10 cellular contexts compared by ENCODE assay signal in the genomic region with DNA sequence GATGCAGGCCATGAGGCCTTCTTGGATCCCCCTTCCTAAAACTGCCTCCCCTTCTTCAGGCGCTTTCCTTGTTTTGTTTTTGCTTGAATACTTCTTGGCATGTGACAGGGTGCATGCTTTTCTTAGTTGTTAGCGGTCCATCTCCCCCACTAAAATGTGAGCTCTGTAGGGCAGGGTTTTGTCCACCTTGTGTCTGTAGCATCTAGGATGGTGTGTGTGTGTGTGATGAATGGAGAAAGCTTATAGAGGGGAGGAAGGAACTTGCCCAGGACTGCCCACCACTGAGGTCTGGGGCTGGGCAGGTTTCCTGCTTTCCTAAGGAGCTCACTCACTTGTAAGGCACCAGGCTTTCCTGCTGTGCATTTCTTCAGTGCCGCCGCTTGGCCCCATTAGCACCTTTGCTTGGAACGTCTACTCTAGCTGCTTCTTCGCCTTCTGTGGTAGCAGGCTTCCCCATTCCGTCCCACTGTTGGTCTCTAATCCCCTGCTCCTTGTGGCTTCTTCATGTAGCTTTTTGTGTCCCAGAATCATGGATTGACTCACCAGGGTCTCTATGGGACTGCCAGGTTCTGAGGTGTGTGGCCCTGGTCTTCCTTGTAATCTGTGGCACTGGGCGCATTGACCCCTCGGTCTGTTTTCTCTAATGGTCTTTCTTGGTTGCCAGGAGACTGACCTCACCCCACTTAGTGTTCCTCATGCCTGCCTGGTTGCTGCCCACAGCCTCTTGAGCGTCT. TPM values are rescaled to one million over a fixed set of nuclear protein-coding genes. Genes with fewer than 3 reads are reported as not detected.
DNase-seq lines count a peak whose midpoint lies in the region; ATAC-seq, FAIRE-seq and TF ChIP-seq lines count a peak whose summit lies in the region.
"Had no signal": no experiment of that assay in that cellular context is flagged by ENCODE, and none has a peak within 500 bp of the region (broad histone marks: within the 10 kb centered on the region; RNA-seq: fewer than 3 reads in every experiment).

No MANE protein-coding gene starts in this region.

- H3K27ac Mint-ChIP-seq in activated CD8-positive, alpha-beta memory T cell treated with anti-CD3 and anti-CD28 coated beads, Interleukin-2, amount 10 ng/mL, durations not matched to agents 7 days and 5 days: peak overlapping the region; percentile 33

- peaks cover 60% of the 10 kb centered on the region for H3K4me1 Mint-ChIP-seq in activated CD8-positive, alpha-beta memory T cell treated with anti-CD3 and anti-CD28 coated beads, Interleukin-2, amount 10 ng/mL, durations not matched to agents 7 days and 5 days

- H2AFZ ChIP-seq in keratinocyte (ENCODE audit: control insufficient read depth, low read length): no peak overlapping the region

- H3K27me3 ChIP-seq in keratinocyte (ENCODE audit: control insufficient read depth, extremely low read depth, insufficient read depth, low read length) (no peaks in the 10 kb centered on the region), skeletal muscle tissue (ENCODE audit: control insufficient read depth in 3 of 3, insufficient read depth in 3 of 3, low read length in 3 of 3) (no peaks in the 10 kb centered on the region), vagina (no peaks in the 10 kb centered on the region)

- H3K4me1 ChIP-seq in keratinocyte (ENCODE audit: control insufficient read depth, extremely low read depth, insufficient read depth, low read length) (peaks cover 16% of the 10 kb centered on the region), skeletal muscle tissue (ENCODE audit: control insufficient read depth in 3 of 3, insufficient read depth in 3 of 3, low read length in 3 of 3) (peaks cover 40 to 48% (median 46%) of the 10 kb centered on the region in 3 donors), vagina (peaks cover 56% of the 10 kb centered on the region)

- H3K4me2 ChIP-seq in keratinocyte (ENCODE audit: control insufficient read depth, extremely low read depth, insufficient read depth, low read depth, low read length): peak overlapping the region; percentile 6

- no peaks in the 10 kb centered on the region for H3K27me3 Mint-ChIP-seq in activated CD8-positive, alpha-beta memory T cell treated with anti-CD3 and anti-CD28 coated beads, Interleukin-2, amount 10 ng/mL, durations not matched to agents 7 days and 5 days

- DNase-seq in activated CD8-positive, alpha-beta memory T cell treated with anti-CD3 and anti-CD28 coated beads, Interleukin-2, amount 10 ng/mL, durations not matched to agents 7 days and 5 days: no peak
- no peak for DNase-seq in activated CD8-positive, alpha-beta memory T cell treated with anti-CD3 and anti-CD28 coated beads, Interleukin-2, amount 50 U/mL, for 48 hours
- DNase-seq in SK-N-MC (ENCODE audit: low read depth, low spot score) (no peak), keratinocyte (ENCODE audit: low read depth, low spot score) (no peak), substantia nigra (lab: John Stamatoyannopoulos, UW) (no peak), vagina (ENCODE audit: extremely low spot score in 2 of 2) (no peak), GM12892 (ENCODE audit: insufficient read length) (no peak)
- DNase-seq: head of caudate nucleus; NK-92 treated with Interleukin-12 subunit alpha and Interleukin-12 subunit beta, amount 100 ng/mL, for 24 hours had no signal

- TF ChIP-seq CTCF in keratinocyte (optimal IDR thresholded peaks at IDR 0.05 in 1 of 3, IDR thresholded peaks at IDR 0.05 in 1 of 3, conservative IDR thresholded peaks at IDR 0.05 in 1 of 3; ENCODE audit: extremely low read depth in 1 of 3, insufficient read depth in 2 of 3, low read length in 3 of 3): no peak
- TF ChIP-seq CTCF in vagina (IDR thresholded peaks at IDR 0.05): no peak

- no peak for ATAC-seq in activated CD8-positive, alpha-beta memory T cell treated with anti-CD3 and anti-CD28 coated beads, Interleukin-2, amount 10 ng/mL, durations not matched to agents 7 days and 5 days

- no peak for FAIRE-seq in keratinocyte (lab: Jason Lieb, UNC)
- FAIRE-seq in GM12892 (lab: Jason Lieb, UNC): no peak

- TF ChIP-seq POLR2A in vagina (IDR thresholded peaks at IDR 0.05): no peak
- no peak for TF ChIP-seq POLR2A in GM12892 (IDR thresholded peaks at IDR 0.05; ENCODE audit: low read depth, low read length)

- H3K9me3 ChIP-seq in SK-N-MC (ENCODE audit: low read depth, low read length) (no peaks in the 10 kb centered on the region), keratinocyte (ENCODE audit: control insufficient read depth, low read depth, low read length) (no peaks in the 10 kb centered on the region), skeletal muscle tissue (ENCODE audit: control insufficient read depth in 3 of 3, low read length in 3 of 3) (no peaks in the 10 kb centered on the region), vagina (no peaks in the 10 kb centered on the region)

- CTCF ChIA-PET in activated CD8-positive, alpha-beta memory T cell treated with anti-CD3 and anti-CD28 coated beads, Interleukin-2, amount 10 ng/mL, durations not matched to agents 7 days and 5 days (lab: Charles Lee): interaction anchor here (0.6 to 1.8 kb wide), 4 partner anchors 8 to 34 kb away, joined by 4 to 10 read pairs (median 5); partner anchors contain the start of gene TRMT2A

- peaks cover 5% of the 10 kb centered on the region for H3K9me1 ChIP-seq in keratinocyte (ENCODE audit: control insufficient read depth, extremely low read depth, insufficient read depth, low read length)

- intact Hi-C loops in vagina (cut with DNase I): no loop called here

- peak overlapping the region; percentile 8; the same call in 1 of the 2 replicates for H3K4me3 ChIP-seq in SK-N-MC
- no peak overlapping the region for H3K4me3 ChIP-seq in keratinocyte (ENCODE audit: control insufficient read depth in 2 of 3, extremely low read depth in 1 of 3, insufficient read depth in 2 of 3, low read depth in 1 of 3, low read length in 3 of 3)
- H3K4me3 ChIP-seq in skeletal muscle tissue (ENCODE audit: low read length in 3 of 3): no peak overlapping the region
- no peak overlapping the region for H3K4me3 ChIP-seq in vagina

- H3K36me3 Mint-ChIP-seq in activated CD8-positive, alpha-beta memory T cell treated with anti-CD3 and anti-CD28 coated beads, Interleukin-2, amount 10 ng/mL, durations not matched to agents 7 days and 5 days: peaks cover 26% of the 10 kb centered on the region

- H3K27ac ChIP-seq in SK-N-MC: no peak overlapping the region
- H3K27ac ChIP-seq in keratinocyte (ENCODE audit: control insufficient read depth, insufficient read depth, low read length): no peak overlapping the region
- H3K27ac ChIP-seq in skeletal muscle tissue (ENCODE audit: low read depth, low read length): no peak overlapping the region
- no peak overlapping the region for H3K27ac ChIP-seq in substantia nigra (ENCODE audit: low read depth, low read length, poor library complexity, severe bottlenecking)
- no peak overlapping the region for H3K27ac ChIP-seq in vagina

- H3K9ac ChIP-seq in SK-N-MC (ENCODE audit: insufficient read length): peak overlapping the region; percentile 55
- no peak overlapping the region for H3K9ac ChIP-seq in keratinocyte (ENCODE audit: control insufficient read depth, extremely low read depth, insufficient read depth, low read length)
- peak overlapping the region; percentile 7 to 69 (median 54) for H3K9ac ChIP-seq in skeletal muscle tissue (ENCODE audit: low read depth in 1 of 3, low read length in 3 of 3)

- H3K36me3 ChIP-seq in SK-N-MC (ENCODE audit: insufficient read depth, low read length): peaks cover 36% of the 10 kb centered on the region
- peaks cover 26 to 33% of the 10 kb centered on the region in 2 experiments for H3K36me3 ChIP-seq in keratinocyte (ENCODE audit: control insufficient read depth in 2 of 2, extremely low read depth in 1 of 2, insufficient read depth in 2 of 2, low read length in 2 of 2)
- H3K36me3 ChIP-seq in skeletal muscle tissue (ENCODE audit: control insufficient read depth in 3 of 3, insufficient read depth in 3 of 3, low read length in 3 of 3): peaks cover 25 to 34% (median 27%) of the 10 kb centered on the region in 3 donors
- H3K36me3 ChIP-seq in vagina: peaks cover 0 to 27% of the 10 kb centered on the region in 2 donors

- H4K20me1 ChIP-seq in keratinocyte (ENCODE audit: control insufficient read depth, extremely low read depth, insufficient read depth, low read length): peaks cover 10% of the 10 kb centered on the region

- no peaks in the 10 kb centered on the region for H3K9me3 Mint-ChIP-seq in activated CD8-positive, alpha-beta memory T cell treated with anti-CD3 and anti-CD28 coated beads, Interleukin-2, amount 10 ng/mL, durations not matched to agents 7 days and 5 days (ENCODE audit: low read depth)

- dilution Hi-C loops in keratinocyte (cut with MboI; ENCODE audit: extremely low pct_ligation_motif_present, low sequenced_read_pairs): no loop called here

- H3K4me3 Mint-ChIP-seq in activated CD8-positive, alpha-beta memory T cell treated with anti-CD3 and anti-CD28 coated beads, Interleukin-2, amount 10 ng/mL, durations not matched to agents 7 days and 5 days: peak overlapping the region; percentile 1

- peaks cover 69% of the 10 kb centered on the region for H3K79me2 ChIP-seq in keratinocyte (ENCODE audit: control insufficient read depth, insufficient read depth, low read length)

RNA-seq across cellular contexts. Expression of gene DGCR8, which starts 3.3 kb away (rescaled TPM):
- total RNA-seq in activated CD8-positive, alpha-beta memory T cell treated with anti-CD3 and anti-CD28 coated beads, Interleukin-2, amount 10 ng/mL, durations not matched to agents 7 days and 5 days: 10 to 100 TPM; 70.4 to 71.9 TPM
- 14.3 to 24.3 TPM (median 17.2 TPM) in 3 replicates for polyA plus RNA-seq in keratinocyte
- polyA plus RNA-seq in keratinocyte (2011; ENCODE audit: low read depth): 13.5 TPM
- polyA plus RNA-seq in keratinocyte (2011; cell fraction: cytosol; rRNA removed): 11.2 and 13.8 TPM in 2 replicates
- 61.4 and 73.1 TPM in 2 replicates for polyA plus RNA-seq in keratinocyte (2011; cell fraction: nucleus; rRNA removed)
- polyA plus RNA-seq in keratinocyte (2012; ENCODE audit: low replicate concordance): 14.1 and 20.0 TPM in 2 replicates
- polyA minus RNA-seq in keratinocyte: 15.3 to 41.9 TPM (median 20.6 TPM) in 3 replicates
- polyA minus RNA-seq in keratinocyte (2011; cell fraction: cytosol; rRNA and poly(A)+ RNA removed): 11.7 TPM
- 21.3 and 26.5 TPM in 2 replicates for polyA minus RNA-seq in keratinocyte (2011; cell fraction: nucleus; rRNA and poly(A)+ RNA removed)
- 38.1 TPM for total RNA-seq in skeletal muscle tissue
- total RNA-seq in vagina: 27.3 TPM
- polyA plus RNA-seq in GM12892 (2012; ENCODE audit: missing spikeins): 19.9 TPM

RNA-seq across cellular contexts. Expression of gene RANBP1, which starts 32.6 kb away (rescaled TPM):
- total RNA-seq in activated CD8-positive, alpha-beta memory T cell treated with anti-CD3 and anti-CD28 coated beads, Interleukin-2, amount 10 ng/mL, durations not matched to agents 7 days and 5 days: 100 to 1,000 TPM; 318 to 345 TPM
- polyA plus RNA-seq in keratinocyte: 141 to 278 TPM (median 193 TPM) in 3 replicates
- polyA plus RNA-seq in keratinocyte (2011; ENCODE audit: low read depth): 44.3 TPM
- polyA plus RNA-seq in keratinocyte (2011; cell fraction: cytosol; rRNA removed): 251 and 309 TPM in 2 replicates
- polyA plus RNA-seq in keratinocyte (2011; cell fraction: nucleus; rRNA removed): 131 and 136 TPM in 2 replicates
- polyA plus RNA-seq in keratinocyte (2012; ENCODE audit: low replicate concordance): 80.4 and 206 TPM in 2 replicates
- 91.3 to 166 TPM (median 155 TPM) in 3 replicates for polyA minus RNA-seq in keratinocyte
- polyA minus RNA-seq in keratinocyte (2011; cell fraction: cytosol; rRNA and poly(A)+ RNA removed): 158 TPM
- polyA minus RNA-seq in keratinocyte (2011; cell fraction: nucleus; rRNA and poly(A)+ RNA removed): 27.4 and 32.5 TPM in 2 replicates
- total RNA-seq in skeletal muscle tissue: 85.1 TPM
- 177 TPM for total RNA-seq in vagina
- polyA plus RNA-seq in GM12892 (2012; ENCODE audit: missing spikeins): 257 TPM

RNA-seq across cellular contexts. Expression of gene TRMT2A, which starts 33.7 kb away (rescaled TPM):
- 100 to 1,000 TPM in 1 of 2 experiments, 10 to 100 TPM in 1; 98.1 to 140 TPM for total RNA-seq in activated CD8-positive, alpha-beta memory T cell treated with anti-CD3 and anti-CD28 coated beads, Interleukin-2, amount 10 ng/mL, durations not matched to agents 7 days and 5 days
- polyA plus RNA-seq in keratinocyte: 18.3 to 53.7 TPM (median 20.6 TPM) in 3 replicates
- 5.6 TPM for polyA plus RNA-seq in keratinocyte (2011; ENCODE audit: low read depth)
- polyA plus RNA-seq in keratinocyte (2011; cell fraction: cytosol; rRNA removed): 9.5 and 16.8 TPM in 2 replicates
- 94.5 and 118 TPM in 2 replicates for polyA plus RNA-seq in keratinocyte (2011; cell fraction: nucleus; rRNA removed)
- 25.8 and 30.1 TPM in 2 replicates for polyA plus RNA-seq in keratinocyte (2012; ENCODE audit: low replicate concordance)
- polyA minus RNA-seq in keratinocyte: 23.0 to 59.2 TPM (median 34.2 TPM) in 3 replicates
- polyA minus RNA-seq in keratinocyte (2011; cell fraction: cytosol; rRNA and poly(A)+ RNA removed): 46.4 TPM
- polyA minus RNA-seq in keratinocyte (2011; cell fraction: nucleus; rRNA and poly(A)+ RNA removed): 28.0 and 35.1 TPM in 2 replicates
- total RNA-seq in skeletal muscle tissue (31.8 TPM), vagina (66.5 TPM)
- polyA plus RNA-seq in GM12892 (2012; ENCODE audit: missing spikeins): 33.0 TPM

RNA-seq across cellular contexts. Expression of gene ZDHHC8, which starts 48.3 kb away (rescaled TPM):
- total RNA-seq in activated CD8-positive, alpha-beta memory T cell treated with anti-CD3 and anti-CD28 coated beads, Interleukin-2, amount 10 ng/mL, durations not matched to agents 7 days and 5 days: 10 to 100 TPM; 57.9 to 66.3 TPM
- polyA plus RNA-seq in keratinocyte: 16.0 to 44.5 TPM (median 25.4 TPM) in 3 replicates
- 3.4 TPM for polyA plus RNA-seq in keratinocyte (2011; ENCODE audit: low read depth)
- polyA plus RNA-seq in keratinocyte (2011; cell fraction: cytosol; rRNA removed): 16.7 and 34.6 TPM in 2 replicates
- 170 and 225 TPM in 2 replicates for polyA plus RNA-seq in keratinocyte (2011; cell fraction: nucleus; rRNA removed)
- polyA plus RNA-seq in keratinocyte (2012; ENCODE audit: low replicate concordance): 17.3 and 50.3 TPM in 2 replicates
- polyA minus RNA-seq in keratinocyte: 23.9 to 130 TPM (median 28.7 TPM) in 3 replicates
- 26.3 TPM for polyA minus RNA-seq in keratinocyte (2011; cell fraction: cytosol; rRNA and poly(A)+ RNA removed)
- polyA minus RNA-seq in keratinocyte (2011; cell fraction: nucleus; rRNA and poly(A)+ RNA removed): 28.4 and 56.4 TPM in 2 replicates
- total RNA-seq in skeletal muscle tissue: 3.1 TPM
- total RNA-seq in vagina: 22.6 TPM
- polyA plus RNA-seq in GM12892 (2012; ENCODE audit: missing spikeins): 9.0 TPM
